ENCODE assay signal across 8 cellular contexts in genomic region chr7:44796034-44796503, GRCh38. TPM values are rescaled to one million over a fixed set of nuclear protein-coding genes. Genes with fewer than 3 reads are reported as not detected.
DNase-seq lines count a peak whose midpoint lies in the region; TF ChIP-seq lines count a peak whose summit lies in the region.

No MANE protein-coding gene starts in this region.

- TF ChIP-seq CTCF in WI38 (IDR thresholded peaks at IDR 0.05; ENCODE audit: low read depth, low read length) (no peak), osteocyte (IDR thresholded peaks at IDR 0.05) (no peak)

- H3K36me3 ChIP-seq in H7 (replicated peaks; ENCODE audit: control insufficient read depth, insufficient read depth, low read length) = peaks cover 26% of the 10 kb centered on the region

- DNase-seq in NCI-H345 (lab: John Stamatoyannopoulos, UW) (peak; percentile 64), NCI-H345 treated with DMSO at 0.1 percent for 48 hours (lab: John Stamatoyannopoulos, UW; ENCODE audit: unreplicated experiment) (no peak), H7 (no peak), MV-4-11 (lab: John Stamatoyannopoulos, UW) (peak; percentile 59), foreskin melanocyte (peak; percentile 61), osteocyte (ENCODE audit: extremely low spot score, unreplicated experiment) (peak; percentile 85), iPS-NIHi11 (ENCODE audit: low spot score) (no peak)

- H3K4me3 ChIP-seq in H7 (ENCODE audit: insufficient read depth, low read depth, low read length) = peak overlapping the region; percentile 97
- peak overlapping the region; percentile 95 for H3K4me3 ChIP-seq in WI38 (ENCODE audit: low read depth, low read length)

- H3K36me3 Mint-ChIP-seq in osteocyte (ENCODE audit: unreplicated experiment) = peaks cover 18% of the 10 kb centered on the region

- peaks cover 48% of the 10 kb centered on the region for H3K4me1 Mint-ChIP-seq in osteocyte (ENCODE audit: unreplicated experiment)

- H3K4me3 Mint-ChIP-seq in osteocyte (ENCODE audit: unreplicated experiment) = peak overlapping the region; percentile 91

- no peaks in the 10 kb centered on the region for H3K27me3 Mint-ChIP-seq in osteocyte (ENCODE audit: unreplicated experiment)

- peak overlapping the region; percentile 92 for H3K27ac Mint-ChIP-seq in osteocyte (ENCODE audit: unreplicated experiment)

- no peaks in the 10 kb centered on the region for H3K27me3 ChIP-seq in H7 (ENCODE audit: control insufficient read depth, insufficient read depth, low read length)

- no peaks in the 10 kb centered on the region for H3K9me3 Mint-ChIP-seq in osteocyte (ENCODE audit: unreplicated experiment)

RNA-seq across cellular contexts. Expression of gene PPIA, which starts 0.4 kb away (rescaled TPM):
- total RNA-seq in H7 (2014; rRNA removed; shearing (Covaris generic)) = 3,731 and 4,122 TPM in 2 replicates
- 1,265 and 1,344 TPM in 2 replicates for total RNA-seq in osteocyte

RNA-seq across cellular contexts. Expression of gene ZMIZ2, which starts 47.4 kb away (rescaled TPM):
- 16.6 and 17.9 TPM in 2 replicates for total RNA-seq in H7 (2014; rRNA removed; shearing (Covaris generic))
- total RNA-seq in osteocyte = 87.2 and 96.4 TPM in 2 replicates

RNA-seq across cellular contexts. Expression of gene H2AZ2, which starts 51.8 kb away (rescaled TPM):
- 179 and 184 TPM in 2 replicates for total RNA-seq in H7 (2014; rRNA removed; shearing (Covaris generic))
- 165 and 169 TPM in 2 replicates for total RNA-seq in osteocyte

Comparison
In these comparisons a context has a peak if more than half of its experiments do, and no peak if none do; other contexts are left out.
1. DNase-seq: peak in NCI-H345 (single experiment), MV-4-11 (single experiment), foreskin melanocyte (single experiment) and osteocyte (single experiment); none in NCI-H345 treated with DMSO at 0.1 percent for 48 hours (single experiment), H7 (single experiment) and iPS-NIHi11 (single experiment).